2 cellular contexts compared by ENCODE assay signal in genomic region chr15:39273805-39274411, GRCh38.
TF ChIP-seq lines count a peak whose summit lies in the region.

No MANE protein-coding gene starts in this region.

TF ChIP-seq in HepG2, 621 proteins besides CTCF, POLR2A, EP300 and RAD21 (continued from another document and continues in another):
- TF ChIP-seq ZNF781 (CRISPR knock-in tag; IDR thresholded peaks at IDR 0.05; ENCODE audit: borderline replicate concordance, not compliant biosample characterization) = no peak
- TF ChIP-seq PAXIP1 (CRISPR knock-in tag; conservative IDR thresholded peaks at IDR 0.05) = peak; percentile 93
- no peak for TF ChIP-seq MYNN (CRISPR knock-in tag; IDR thresholded peaks at IDR 0.05; ENCODE audit: low read depth)
- TF ChIP-seq PRDM15 (CRISPR knock-in tag; IDR thresholded peaks at IDR 0.05) = peak; percentile 73; the same call in 1 of the 2 replicates
- no peak for TF ChIP-seq SRSF4 (IDR thresholded peaks at IDR 0.05; ENCODE audit: low read depth, low read length, poor library complexity, severe bottlenecking)
- TF ChIP-seq YEATS4 (CRISPR knock-in tag; IDR thresholded peaks at IDR 0.05; ENCODE audit: borderline replicate concordance) = peak; percentile 40; the same call in 1 of the 2 replicates
- no peak for TF ChIP-seq CERS6 (CRISPR knock-in tag; IDR thresholded peaks at IDR 0.05)
- no peak for TF ChIP-seq RFX5 (IDR thresholded peaks at IDR 0.05; ENCODE audit: low read depth, low read length)
- TF ChIP-seq XBP1 (CRISPR knock-in tag; IDR thresholded peaks at IDR 0.05) = no peak
- TF ChIP-seq ZBTB1 (CRISPR knock-in tag; IDR thresholded peaks at IDR 0.05; ENCODE audit: borderline replicate concordance) = no peak
- TF ChIP-seq CREM (IDR thresholded peaks at IDR 0.05) = peak; percentile 96
- TF ChIP-seq CREM (CRISPR knock-in tag; IDR thresholded peaks at IDR 0.05) = no peak
- TF ChIP-seq NCOA5 (CRISPR knock-in tag; IDR thresholded peaks at IDR 0.05) = no peak
- TF ChIP-seq ZNF44 (CRISPR knock-in tag; IDR thresholded peaks at IDR 0.05) = no peak
- peak; percentile 52; the same call in 1 of the 2 replicates for TF ChIP-seq ZNF788 (CRISPR knock-in tag; IDR thresholded peaks at IDR 0.05; ENCODE audit: borderline replicate concordance)
- no peak for TF ChIP-seq KDM5B (CRISPR knock-in tag; IDR thresholded peaks at IDR 0.05; ENCODE audit: borderline replicate concordance)
- TF ChIP-seq MIER2 (CRISPR knock-in tag; IDR thresholded peaks at IDR 0.05) = no peak
- TF ChIP-seq ZBTB39 (CRISPR knock-in tag; IDR thresholded peaks at IDR 0.05) = peak; percentile 96
- no peak for TF ChIP-seq ZFYVE20 (CRISPR knock-in tag; IDR thresholded peaks at IDR 0.05; ENCODE audit: borderline replicate concordance, low read depth)
- peak; percentile 22; the same call in 1 of the 2 replicates for TF ChIP-seq KMT2A (CRISPR knock-in tag; IDR thresholded peaks at IDR 0.05)
- TF ChIP-seq FLYWCH1 (CRISPR knock-in tag; IDR thresholded peaks at IDR 0.05) = no peak
- TF ChIP-seq DNMT1 (CRISPR knock-in tag; IDR thresholded peaks at IDR 0.05) = no peak

TF ChIP-seq in GM12891, 5 proteins besides CTCF, POLR2A, EP300 and RAD21 (continued from another document):
- TF ChIP-seq POU2F2 (IDR thresholded peaks at IDR 0.05; ENCODE audit: low read depth, low read length) = no peak
